11 cellular contexts compared by ENCODE assay signal in the genomic region with DNA sequence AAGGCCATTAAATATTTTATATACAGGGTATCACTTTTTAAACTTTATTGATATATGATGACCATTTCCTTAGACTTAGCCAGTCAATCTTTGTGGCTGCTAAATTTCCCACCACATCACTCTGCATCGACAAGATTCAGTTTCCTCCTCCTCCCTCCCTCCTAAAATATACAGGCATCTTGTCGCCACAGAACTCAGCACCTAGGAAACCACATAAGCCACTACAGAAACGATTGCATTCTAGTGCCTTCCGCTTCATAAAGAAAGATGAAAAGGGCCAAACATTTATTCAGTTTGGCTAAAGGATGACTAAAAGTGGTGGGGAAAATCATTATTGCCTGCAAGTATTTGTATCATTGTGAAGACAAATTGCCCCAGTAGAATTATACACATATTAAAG. TPM values are rescaled to one million over a fixed set of nuclear protein-coding genes. Genes with fewer than 3 reads are reported as not detected.
DNase-seq lines count a peak whose midpoint lies in the region; ATAC-seq and TF ChIP-seq lines count a peak whose summit lies in the region.
"Had no signal": no experiment of that assay in that cellular context is flagged by ENCODE, and none has a peak within 500 bp of the region (broad histone marks: within the 10 kb centered on the region; RNA-seq: fewer than 3 reads in every experiment).

No MANE protein-coding gene starts in this region.

- no peaks in the 10 kb centered on the region for H3K27me3 ChIP-seq in CD4-positive, alpha-beta T cell (ENCODE audit: control insufficient read depth, insufficient read depth, low read length)
- H3K27me3 ChIP-seq: adrenal gland, neural progenitor cell had no signal

- peaks cover 27% of the 10 kb centered on the region for H3K36me3 Mint-ChIP-seq in CD4-positive, alpha-beta T cell (ENCODE audit: low read depth)
- peaks cover 4% of the 10 kb centered on the region for H3K36me3 Mint-ChIP-seq in T-helper 1 cell treated with Interleukin-12 subunit alpha and Interleukin-12 subunit beta and Interleukin-4 antibody, amounts not matched to agents 30 μg/mL and 1 μg/mL, for 36 hours (ENCODE audit: low read depth)
- H3K36me3 Mint-ChIP-seq in central memory CD8-positive, alpha-beta T cell (ENCODE audit: insufficient read depth): peaks cover 4% of the 10 kb centered on the region
- H3K36me3 Mint-ChIP-seq: neural progenitor cell had no signal

- TF ChIP-seq CTCF in CD4-positive, alpha-beta T cell (IDR thresholded peaks at IDR 0.05): no peak

- H3K4me1 Mint-ChIP-seq in CD4-positive, alpha-beta T cell (ENCODE audit: low read depth): peaks cover 33% of the 10 kb centered on the region
- peaks cover 22% of the 10 kb centered on the region for H3K4me1 Mint-ChIP-seq in T-helper 1 cell treated with Interleukin-12 subunit alpha and Interleukin-12 subunit beta and Interleukin-4 antibody, amounts not matched to agents 30 μg/mL and 1 μg/mL, for 36 hours (ENCODE audit: low read depth)
- peaks cover 35% of the 10 kb centered on the region for H3K4me1 Mint-ChIP-seq in central memory CD8-positive, alpha-beta T cell
- H3K4me1 Mint-ChIP-seq: neural progenitor cell had no signal

- intact Hi-C loops in CD4-positive, alpha-beta T cell (cut with DNase I, micrococcal nuclease): no loop called here

- peak; percentile 80 for ATAC-seq in CD4-positive, alpha-beta T cell (ENCODE audit: poor library complexity)
- ATAC-seq in GM18498 (IDR thresholded peaks at IDR 0.05; ENCODE audit: unreplicated experiment) (peak; percentile 62), HG02763 (IDR thresholded peaks at IDR 0.05; ENCODE audit: unreplicated experiment) (no peak)
- peak; percentile 92 for ATAC-seq in central memory CD8-positive, alpha-beta T cell (replicated peaks; ENCODE audit: extremely low read depth, poor library complexity, severe bottlenecking)

- H3K27me3 Mint-ChIP-seq in CD4-positive, alpha-beta T cell: peaks cover 17% of the 10 kb centered on the region
- H3K27me3 Mint-ChIP-seq in T-helper 1 cell treated with Interleukin-12 subunit alpha and Interleukin-12 subunit beta and Interleukin-4 antibody, amounts not matched to agents 30 μg/mL and 1 μg/mL, for 36 hours (ENCODE audit: low read depth): peaks cover 34% of the 10 kb centered on the region
- H3K27me3 Mint-ChIP-seq in central memory CD8-positive, alpha-beta T cell: no peaks in the 10 kb centered on the region

- DNase-seq in CD4-positive, alpha-beta T cell: peak in 3 of 10 experiments; percentile 6 to 12 (median 8)
- DNase-seq in central memory CD8-positive, alpha-beta T cell (ENCODE audit: low spot score in 2 of 2): peak in 1 of 2 donors; percentile 25
- no peak for DNase-seq in SKM-1 treated with dmso at 0.1 percent for 144 hours (lab: John Stamatoyannopoulos, UW; ENCODE audit: unreplicated experiment)
- no peak for DNase-seq in mesenteric fat pad (ENCODE audit: low spot score)
- DNase-seq: adrenal gland, NCI-H774, Right ventricle myocardium superior had no signal

- CTCF ChIA-PET in CD4-positive, alpha-beta T cell (lab: Charles Lee): interaction anchor here (1.0 to 1.1 kb wide), 2 partner anchors 9 to 31 kb away, joined by 3 to 4 read pairs; a partner anchor contains a TSS

- peak overlapping the region; percentile 1 for H3K4me3 Mint-ChIP-seq in CD4-positive, alpha-beta T cell
- peak overlapping the region; percentile 40 for H3K4me3 Mint-ChIP-seq in T-helper 1 cell treated with Interleukin-12 subunit alpha and Interleukin-12 subunit beta and Interleukin-4 antibody, amounts not matched to agents 30 μg/mL and 1 μg/mL, for 36 hours
- H3K4me3 Mint-ChIP-seq in central memory CD8-positive, alpha-beta T cell: peak overlapping the region; percentile 23
- H3K4me3 Mint-ChIP-seq: neural progenitor cell had no signal

- H3K27ac Mint-ChIP-seq in CD4-positive, alpha-beta T cell: no peak overlapping the region
- peak overlapping the region; percentile 16 for H3K27ac Mint-ChIP-seq in T-helper 1 cell treated with Interleukin-12 subunit alpha and Interleukin-12 subunit beta and Interleukin-4 antibody, amounts not matched to agents 30 μg/mL and 1 μg/mL, for 36 hours
- H3K27ac Mint-ChIP-seq in central memory CD8-positive, alpha-beta T cell (ENCODE audit: low read depth): no peak overlapping the region
- H3K27ac Mint-ChIP-seq: neural progenitor cell had no signal

- no peak overlapping the region for H3K27ac ChIP-seq in CD4-positive, alpha-beta T cell (ENCODE audit: low read depth, low read length)
- H3K27ac ChIP-seq: adrenal gland, neural progenitor cell had no signal

- no peaks in the 10 kb centered on the region for H3K9me3 ChIP-seq in CD4-positive, alpha-beta T cell (ENCODE audit: control insufficient read depth, low read length)
- H3K9me3 ChIP-seq: adrenal gland had no signal

- no peaks in the 10 kb centered on the region for H3K9me3 Mint-ChIP-seq in CD4-positive, alpha-beta T cell
- no peaks in the 10 kb centered on the region for H3K9me3 Mint-ChIP-seq in T-helper 1 cell treated with Interleukin-12 subunit alpha and Interleukin-12 subunit beta and Interleukin-4 antibody, amounts not matched to agents 30 μg/mL and 1 μg/mL, for 36 hours
- no peaks in the 10 kb centered on the region for H3K9me3 Mint-ChIP-seq in central memory CD8-positive, alpha-beta T cell
- H3K9me3 Mint-ChIP-seq: neural progenitor cell had no signal

- POLR2A ChIA-PET in CD4-positive, alpha-beta T cell (lab: Charles Lee): interaction anchor here (2.1 kb wide), 1 partner anchor 31 kb away, joined by 6 read pairs; a partner anchor contains a TSS

RNA-seq across cellular contexts. Expression of a gene that starts 30.7 kb away (rescaled TPM):
- 10 to 100 TPM; 33.3 to 39.0 TPM for total RNA-seq in CD4-positive, alpha-beta T cell
- 15.5 TPM for total RNA-seq in mesenteric fat pad
